Comparison of ENCODE assay signal across 12 cellular contexts in the genomic region with DNA sequence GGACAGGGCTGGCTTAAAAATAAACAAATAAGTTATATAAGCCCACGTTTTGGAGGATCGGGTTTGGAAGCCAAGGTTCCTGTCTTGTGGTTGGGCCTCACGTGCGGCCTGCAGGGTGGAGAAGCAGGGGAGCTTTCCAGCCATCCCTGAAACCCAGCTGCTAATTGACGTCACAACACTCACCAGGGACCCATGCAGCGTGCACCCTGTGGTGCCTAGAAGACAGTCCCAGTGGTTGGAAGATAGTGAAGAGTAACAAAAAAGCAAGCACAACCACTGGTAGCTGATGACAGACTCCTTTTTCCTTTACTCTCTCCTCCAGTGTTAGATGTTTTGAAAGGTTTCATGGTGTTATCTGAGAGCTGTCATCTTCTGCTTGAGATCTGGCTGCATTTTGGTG.
A peak's percentile ranks its signal among the peaks of the same experiment; 100 is the strongest.
DNase-seq lines count a peak whose midpoint lies in the region; ATAC-seq and TF ChIP-seq lines count a peak whose summit lies in the region.
"Had no signal": no experiment of that assay in that cellular context is flagged by ENCODE, and none has a peak within 500 bp of the region (broad histone marks: within the 10 kb centered on the region; RNA-seq: fewer than 3 reads in every experiment).

No MANE protein-coding gene starts in this region.

- H2AFZ ChIP-seq in IMR-90 (replicated peaks; ENCODE audit: low read length, poor library complexity), result no peak overlapping the region
- no peak overlapping the region for H2AFZ ChIP-seq in hepatocyte

- no peaks in the 10 kb centered on the region for H3K9me3 Mint-ChIP-seq in memory B cell

- H2AK5ac ChIP-seq in IMR-90 (ENCODE audit: low read depth, low read length), result peak overlapping the region; percentile 53; the same call in 1 of the 2 replicates

- no peaks in the 10 kb centered on the region for H3K9me2 ChIP-seq in hepatocyte (replicated peaks; ENCODE audit: insufficient read depth)

- DNase-seq in GM12865 (ENCODE audit: low read depth), result peak; percentile 54
- no peak for DNase-seq in IMR-90
- no peak for DNase-seq in memory B cell (ENCODE audit: low spot score in 2 of 2)
- no peak for DNase-seq in hepatocyte (ENCODE audit: low spot score)
- DNase-seq in colonic mucosa, result no peak
- DNase-seq in NCI-H524 treated with DMSO at 0.1 percent for 48 hours (lab: John Stamatoyannopoulos, UW), result no peak
- DNase-seq in HPDE6-E6E7 (ENCODE audit: extremely low spot score), result no peak
- DNase-seq: activated CD8-positive, alpha-beta memory T cell treated with anti-CD3 and anti-CD28 coated beads for 24 hours had no signal

- H4K91ac ChIP-seq in IMR-90 (ENCODE audit: insufficient read depth, low read depth, low read length), result 0 out of 2 replicates have a peak overlapping the region, but pooled peaks have one; percentile 65

- peak overlapping the region; percentile 52; the same call in 1 of the 2 replicates for H3K4ac ChIP-seq in IMR-90 (ENCODE audit: low read depth, low read length)

- TF ChIP-seq POLR2A in IMR-90 (IDR thresholded peaks at IDR 0.05; ENCODE audit: low read depth, low read length), result no peak

- H3K27me3 Mint-ChIP-seq in memory B cell, result no peaks in the 10 kb centered on the region

- H3K27me3 ChIP-seq in IMR-90 (ENCODE audit: control insufficient read depth, insufficient read depth, low read length) (no peaks in the 10 kb centered on the region), hepatocyte (no peaks in the 10 kb centered on the region), colonic mucosa (no peaks in the 10 kb centered on the region)
- H3K27me3 ChIP-seq: cardiac muscle cell had no signal

- H3K9ac ChIP-seq in IMR-90 (ENCODE audit: low read depth, low read length) (no peak overlapping the region), colonic mucosa (ENCODE audit: low read depth in 2 of 2, low read length in 2 of 2) (no peak overlapping the region)
- H3K9ac ChIP-seq: KMS-11 had no signal

- CTCF ChIA-PET in IMR-90 (lab: Yijun Ruan, JAX), result no interaction called here

- H3K4me1 Mint-ChIP-seq in memory B cell, result peaks cover 7% of the 10 kb centered on the region

- H3K36me3 Mint-ChIP-seq in memory B cell, result no peaks in the 10 kb centered on the region
- H3K36me3 Mint-ChIP-seq: mesothelial cell of epicardium had no signal

- H3K4me3 Mint-ChIP-seq in memory B cell, result no peak overlapping the region
- H3K4me3 Mint-ChIP-seq: mesothelial cell of epicardium had no signal

- H3K36me3 ChIP-seq in IMR-90 (ENCODE audit: control insufficient read depth, insufficient read depth, low read length) (no peaks in the 10 kb centered on the region), hepatocyte (replicated peaks; ENCODE audit: insufficient read depth, low read depth) (no peaks in the 10 kb centered on the region), colonic mucosa (no peaks in the 10 kb centered on the region)
- H3K36me3 ChIP-seq: cardiac muscle cell had no signal

- H3K14ac ChIP-seq in IMR-90 (replicated peaks; ENCODE audit: low read depth, low read length), result no peak overlapping the region; the same call in 1 of the 2 replicates

- ATAC-seq in GM21526 (IDR thresholded peaks at IDR 0.05; ENCODE audit: low FRiP score, unreplicated experiment) (peak; percentile 8), IMR-90 (ENCODE audit: low read depth) (no peak), memory B cell (ENCODE audit: low read depth) (no peak)

- peaks cover 26% of the 10 kb centered on the region for H3K9me1 ChIP-seq in IMR-90 (ENCODE audit: insufficient read depth, low read length)

- H3K4me3 ChIP-seq in GM12865 (ENCODE audit: low read depth, low read length) (no peak overlapping the region), IMR-90 (ENCODE audit: insufficient read depth, low read depth, low read length) (no peak overlapping the region), hepatocyte (no peak overlapping the region), colonic mucosa (no peak overlapping the region)
- H3K4me3 ChIP-seq: cardiac muscle cell had no signal

- 55% methylated on average over 2 of the region's 6 CpGs; no CpG with 5 or more reads in 1 of the 2 experiments for WGBS in IMR-90 (ENCODE audit: extremely low coverage in 2 of 2, insufficient read length in 1 of 2), 2 experiments
- WGBS in hepatocyte (ENCODE audit: low lambda C conversion rate, missing lambda C conversion rate), result 76% methylated on average over 6 of the region's 6 CpGs

- peak overlapping the region; percentile 36; the same call in 1 of the 2 replicates for H2BK20ac ChIP-seq in IMR-90 (ENCODE audit: low read depth, low read length)

- H3K9me3 ChIP-seq in IMR-90 (ENCODE audit: control insufficient read depth, insufficient read depth, low read length) (no peaks in the 10 kb centered on the region), hepatocyte (ENCODE audit: low read depth) (no peaks in the 10 kb centered on the region), colonic mucosa (no peaks in the 10 kb centered on the region)

- no peak overlapping the region for H3K18ac ChIP-seq in IMR-90 (ENCODE audit: low read depth, low read length)

- POLR2A ChIA-PET in IMR-90 (lab: Charles Lee; ENCODE audit: unreplicated experiment), result no interaction called here

- H3K23ac ChIP-seq in IMR-90 (ENCODE audit: low read depth, low read length), result no peak overlapping the region

- H3K79me2 ChIP-seq in hepatocyte, result no peaks in the 10 kb centered on the region

- no peak overlapping the region for H2BK5ac ChIP-seq in IMR-90 (ENCODE audit: low read depth, low read length, poor library complexity, severe bottlenecking)

- no peak overlapping the region for H3K4me2 ChIP-seq in IMR-90 (ENCODE audit: low read depth, low read length)
- no peak overlapping the region for H3K4me2 ChIP-seq in hepatocyte
- H3K4me2 ChIP-seq: KMS-11 had no signal

- peak overlapping the region; percentile 11 for H3K27ac Mint-ChIP-seq in memory B cell
- H3K27ac Mint-ChIP-seq: mesothelial cell of epicardium had no signal

- peak overlapping the region; percentile 78; the same call in 1 of the 2 replicates for H4K5ac ChIP-seq in IMR-90 (ENCODE audit: low read depth, low read length)

- peak overlapping the region; percentile 43 for H2BK120ac ChIP-seq in IMR-90 (ENCODE audit: low read depth, low read length)

- no peak overlapping the region for H3K27ac ChIP-seq in IMR-90 (ENCODE audit: insufficient read depth, low read length)
- H3K27ac ChIP-seq in hepatocyte, result no peak overlapping the region
- H3K27ac ChIP-seq in colonic mucosa, result no peak overlapping the region
- H3K27ac ChIP-seq: cardiac muscle cell, KMS-11 had no signal

- in situ Hi-C loops in IMR-90 (cut with MboI; ENCODE audit: low sequenced_read_pairs), result loop anchor here (10.0 to 25.0 kb wide), 2 partner anchors 146 to 833 kb away; a partner anchor contains a TSS

- H2AK9ac ChIP-seq in IMR-90 (replicated peaks; ENCODE audit: low read depth, low read length, poor library complexity), result no peak overlapping the region

- H4K8ac ChIP-seq in IMR-90 (ENCODE audit: low read depth in 2 of 2, low read length in 2 of 2), result no peak overlapping the region

- no peak for TF ChIP-seq RAD21 in IMR-90 (IDR thresholded peaks at IDR 0.05; ENCODE audit: low read length)

- intact Hi-C loops in IMR-90 (cut with micrococcal nuclease) (no loop called here), colonic mucosa (cut with DNase I) (no loop called here)

- BruUV-seq in IMR-90 (replicated peaks; lab: Mats Ljungman, UMichigan), result no TSS peak

- H4K20me1 ChIP-seq in IMR-90 (ENCODE audit: insufficient read depth, low read length), result no peaks in the 10 kb centered on the region
- no peaks in the 10 kb centered on the region for H4K20me1 ChIP-seq in hepatocyte (ENCODE audit: insufficient read depth, poor library complexity, severe bottlenecking)

- peaks cover 26% of the 10 kb centered on the region for H3K4me1 ChIP-seq in IMR-90 (ENCODE audit: control insufficient read depth, insufficient read depth, low read length)
- peaks cover 31% of the 10 kb centered on the region for H3K4me1 ChIP-seq in hepatocyte (ENCODE audit: insufficient read depth)
- H3K4me1 ChIP-seq in colonic mucosa, result peaks cover 4% of the 10 kb centered on the region

- H3K56ac ChIP-seq in IMR-90 (ENCODE audit: extremely low read depth, insufficient read depth, low read length), result no peak overlapping the region

- H3K79me1 ChIP-seq in IMR-90 (ENCODE audit: low read depth in 1 of 2, low read length in 2 of 2), result no peaks in the 10 kb centered on the region

- H2BK15ac ChIP-seq in IMR-90 (ENCODE audit: low read depth, low read length), result no peak overlapping the region

- dilution Hi-C loops in IMR-90 (cut with HindIII; ENCODE audit: low sequenced_read_pairs, unreplicated experiment), result no loop called here

- TF ChIP-seq CTCF in GM12865 (IDR thresholded peaks at IDR 0.05; ENCODE audit: insufficient read depth, low read depth, low read length, missing control alignments) (no peak), IMR-90 (conservative IDR thresholded peaks at IDR 0.05; ENCODE audit: low read depth, low read length) (no peak), hepatocyte (IDR thresholded peaks at IDR 0.05; ENCODE audit: poor library complexity) (no peak), colonic mucosa (IDR thresholded peaks at IDR 0.05) (no peak)

TF ChIP-seq in IMR-90, 13 proteins besides CTCF, POLR2A, EP300 and RAD21:
- no peak for TF ChIP-seq MAZ (IDR thresholded peaks at IDR 0.05; ENCODE audit: borderline replicate concordance, low read depth, low read length)
- TF ChIP-seq, protein P1, sequence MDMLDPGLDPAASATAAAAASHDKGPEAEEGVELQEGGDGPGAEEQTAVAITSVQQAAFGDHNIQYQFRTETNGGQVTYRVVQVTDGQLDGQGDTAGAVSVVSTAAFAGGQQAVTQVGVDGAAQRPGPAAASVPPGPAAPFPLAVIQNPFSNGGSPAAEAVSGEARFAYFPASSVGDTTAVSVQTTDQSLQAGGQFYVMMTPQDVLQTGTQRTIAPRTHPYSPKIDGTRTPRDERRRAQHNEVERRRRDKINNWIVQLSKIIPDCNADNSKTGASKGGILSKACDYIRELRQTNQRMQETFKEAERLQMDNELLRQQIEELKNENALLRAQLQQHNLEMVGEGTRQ (IDR thresholded peaks at IDR 0.05; ENCODE audit: low read depth, low read length), result no peak
- no peak for TF ChIP-seq RFX5 (IDR thresholded peaks at IDR 0.05; ENCODE audit: low read depth, low read length)
- TF ChIP-seq FOS (IDR thresholded peaks at IDR 0.05; ENCODE audit: low read depth, low read length), result no peak
- no peak for TF ChIP-seq NFE2L2 (IDR thresholded peaks at IDR 0.05; ENCODE audit: low read depth, low read length)
- no peak for TF ChIP-seq BHLHE40 (IDR thresholded peaks at IDR 0.05; ENCODE audit: low read depth, low read length)
